8 cellular contexts compared by ENCODE assay signal in the genomic region with DNA sequence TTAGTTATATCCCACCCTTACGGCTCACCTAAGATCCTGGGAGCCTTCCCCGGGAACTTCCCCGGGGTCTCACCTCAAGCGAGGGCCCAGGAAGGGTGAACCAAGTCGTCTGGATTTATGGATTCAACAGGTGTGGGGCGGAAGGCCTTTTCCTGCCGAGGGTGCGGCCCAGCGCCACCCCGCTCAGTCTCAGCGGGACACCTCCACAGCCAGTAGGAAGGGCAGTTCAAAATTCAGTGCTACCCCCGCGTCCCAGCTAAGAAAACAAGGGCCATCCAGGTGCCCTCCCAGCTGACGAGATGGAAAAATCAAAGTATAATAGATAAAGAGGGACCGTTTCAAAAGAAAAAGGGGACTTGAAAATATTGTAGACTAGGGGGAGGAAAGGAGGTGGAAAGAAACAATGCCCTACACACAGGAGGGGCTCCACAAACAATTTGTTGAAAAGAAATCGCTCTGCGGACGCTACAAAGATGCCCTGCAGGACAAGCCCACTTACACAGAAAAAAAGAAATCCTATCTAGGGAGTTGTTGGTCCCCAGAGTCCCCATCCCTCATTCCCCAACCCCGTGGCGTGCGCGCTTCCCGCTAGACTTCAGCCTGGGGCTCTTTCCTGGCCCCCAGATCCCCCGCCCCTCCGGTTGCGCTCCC.
A peak's percentile ranks its signal among the peaks of the same experiment; 100 is the strongest.
DNase-seq lines count a peak whose midpoint lies in the region; ATAC-seq and TF ChIP-seq lines count a peak whose summit lies in the region.

No MANE protein-coding gene starts in this region.

- H3K9me3 ChIP-seq in OCI-LY1 (ENCODE audit: low read length), result no peaks in the 10 kb centered on the region
- no peaks in the 10 kb centered on the region for H3K9me3 ChIP-seq in endocrine pancreas (ENCODE audit: control insufficient read depth, low read length)
- no peaks in the 10 kb centered on the region for H3K9me3 ChIP-seq in neuron (ENCODE audit: low read length)

- H3K4me1 ChIP-seq in OCI-LY1 (ENCODE audit: insufficient read depth, low read length, severe bottlenecking) (peaks cover 76% of the 10 kb centered on the region), endocrine pancreas (ENCODE audit: control insufficient read depth, insufficient read depth, low read length) (no peaks in the 10 kb centered on the region), neuron (ENCODE audit: insufficient read depth, low read length) (peaks cover 61% of the 10 kb centered on the region)

- ATAC-seq in HG03520 (IDR thresholded peaks at IDR 0.05; ENCODE audit: unreplicated experiment), result no peak

- H3K4me3 ChIP-seq in OCI-LY1 (ENCODE audit: low read depth, low read length, poor library complexity, severe bottlenecking), result peak overlapping the region; percentile 79
- peak overlapping the region; percentile 55 for H3K4me3 ChIP-seq in endocrine pancreas (ENCODE audit: control insufficient read depth, insufficient read depth, low read length)
- H3K4me3 ChIP-seq in neuron (ENCODE audit: low read length), result peak overlapping the region; percentile 93

- peak overlapping the region; percentile 74 for H3K4me2 ChIP-seq in OCI-LY1 (ENCODE audit: low read length)

- H3F3A ChIP-seq in OCI-LY1 (ENCODE audit: insufficient read depth, low read length), result peaks cover 8% of the 10 kb centered on the region; the same call in 1 of the 2 replicates

- H3K27me3 ChIP-seq in OCI-LY1 (ENCODE audit: insufficient read depth, low read length), result no peaks in the 10 kb centered on the region
- H3K27me3 ChIP-seq in endocrine pancreas (ENCODE audit: control insufficient read depth, insufficient read depth, low read length), result no peaks in the 10 kb centered on the region
- H3K27me3 ChIP-seq in neuron (ENCODE audit: insufficient read depth, low read length), result no peaks in the 10 kb centered on the region

- H3K36me3 ChIP-seq in OCI-LY1 (ENCODE audit: insufficient read depth, low read length) (peaks cover 40% of the 10 kb centered on the region), endocrine pancreas (ENCODE audit: control insufficient read depth, insufficient read depth, low read length) (no peaks in the 10 kb centered on the region), neuron (ENCODE audit: insufficient read depth, low read length) (peaks cover 38% of the 10 kb centered on the region)

- H2AFZ ChIP-seq in OCI-LY1 (ENCODE audit: low read length), result no peak overlapping the region
- H2AFZ ChIP-seq in neuron (ENCODE audit: low read depth, low read length), result no peak overlapping the region

- H4K20me1 ChIP-seq in OCI-LY1 (ENCODE audit: insufficient read depth, low read length), result no peaks in the 10 kb centered on the region

- H3K27ac ChIP-seq in OCI-LY1 (ENCODE audit: low read depth, low read length, poor library complexity, severe bottlenecking), result peak overlapping the region; percentile 69

- H3K79me2 ChIP-seq in OCI-LY1 (ENCODE audit: insufficient read depth, low read length), result peaks cover 50% of the 10 kb centered on the region

- DNase-seq in D341Med (ENCODE audit: low spot score), result peak; percentile 47
- no peak for DNase-seq in activated CD4-positive, CD25-positive, alpha-beta regulatory T cell treated with anti-CD3 and anti-CD28 coated beads, Interleukin-2, amount 50 U/mL, for 72 hours
- DNase-seq in anterior cingulate cortex (lab: John Stamatoyannopoulos, UW), result no peak
- no peak for DNase-seq in islet precursor cell

- H3K9ac ChIP-seq in OCI-LY1 (ENCODE audit: low read length), result peak overlapping the region; percentile 79
- H3K9ac ChIP-seq in endocrine pancreas (ENCODE audit: control insufficient read depth, insufficient read depth, low read length), result peak overlapping the region; percentile 38

- TF ChIP-seq CTCF in OCI-LY1 (IDR thresholded peaks at IDR 0.05; ENCODE audit: low read length), result no peak

- H3K9me2 ChIP-seq in OCI-LY1 (ENCODE audit: low read depth, low read length), result no peaks in the 10 kb centered on the region
